14 cellular contexts compared by ENCODE assay signal in genomic region chr21:44890961-44891541, GRCh38.
"Had no signal": no experiment of that assay in that cellular context is flagged by ENCODE, and none has a peak within 500 bp of the region (broad histone marks: within the 10 kb centered on the region; RNA-seq: fewer than 3 reads in every experiment).

No MANE protein-coding gene starts in this region.

- DNase-seq: activated CD4-positive, alpha-beta T cell treated with anti-CD3 and anti-CD28 coated beads for 36 hours; activated CD8-positive, alpha-beta memory T cell treated with anti-CD3 and anti-CD28 coated beads for 24 hours; activated naive CD4-positive, alpha-beta T cell; esophagus squamous epithelium; hypothalamus; sigmoid colon; stimulated activated CD4-positive, alpha-beta T cell treated with anti-CD3 and anti-CD28 coated beads, Interleukin-1b, Interleukin-23, amount 100 ng/mL, for 48 hours; tibial artery had no signal

- ATAC-seq: activated CD4-positive, alpha-beta T cell treated with anti-CD3 and anti-CD28 coated beads for 36 hours; natural killer cell treated with Interleukin-12 subunit alpha and Interleukin-12 subunit beta and Interleukin-15 and Interleukin-18, amount 100 ng/mL, for 72 hours; psoas muscle had no signal

- H3K4me1 ChIP-seq: left ventricle myocardium inferior, psoas muscle, sigmoid colon, vagina had no signal

- H3K36me3 ChIP-seq: esophagus squamous epithelium, left ventricle myocardium inferior, sigmoid colon, tibial artery, vagina had no signal

- H3K27ac ChIP-seq: esophagus squamous epithelium, left ventricle myocardium inferior, psoas muscle, sigmoid colon, SK-N-MC, tibial artery, vagina had no signal

- H3K9me3 ChIP-seq: esophagus squamous epithelium, left ventricle myocardium inferior, psoas muscle, sigmoid colon, tibial artery, vagina had no signal

- H3K27me3 Mint-ChIP-seq: activated CD4-positive, alpha-beta T cell treated with anti-CD3 and anti-CD28 coated beads for 36 hours; memory B cell; natural killer cell treated with Interleukin-12 subunit alpha and Interleukin-12 subunit beta and Interleukin-15 and Interleukin-18, amount 100 ng/mL, for 72 hours had no signal

- H3K9me3 Mint-ChIP-seq: memory B cell; natural killer cell treated with Interleukin-12 subunit alpha and Interleukin-12 subunit beta and Interleukin-15 and Interleukin-18, amount 100 ng/mL, for 72 hours had no signal

- H3K27ac Mint-ChIP-seq: activated CD4-positive, alpha-beta T cell treated with anti-CD3 and anti-CD28 coated beads for 36 hours; memory B cell; natural killer cell treated with Interleukin-12 subunit alpha and Interleukin-12 subunit beta and Interleukin-15 and Interleukin-18, amount 100 ng/mL, for 72 hours had no signal

- H3K36me3 Mint-ChIP-seq: natural killer cell treated with Interleukin-12 subunit alpha and Interleukin-12 subunit beta and Interleukin-15 and Interleukin-18, amount 100 ng/mL, for 72 hours had no signal

- H3K4me3 ChIP-seq: esophagus squamous epithelium, left ventricle myocardium inferior, psoas muscle, sigmoid colon, SK-N-MC, tibial artery, vagina had no signal

- H3K27me3 ChIP-seq: vagina had no signal

- H3K4me3 Mint-ChIP-seq: activated CD4-positive, alpha-beta T cell treated with anti-CD3 and anti-CD28 coated beads for 36 hours; memory B cell; natural killer cell treated with Interleukin-12 subunit alpha and Interleukin-12 subunit beta and Interleukin-15 and Interleukin-18, amount 100 ng/mL, for 72 hours had no signal
